Comparison of ENCODE assay signal across 17 cellular contexts in the genomic region with DNA sequence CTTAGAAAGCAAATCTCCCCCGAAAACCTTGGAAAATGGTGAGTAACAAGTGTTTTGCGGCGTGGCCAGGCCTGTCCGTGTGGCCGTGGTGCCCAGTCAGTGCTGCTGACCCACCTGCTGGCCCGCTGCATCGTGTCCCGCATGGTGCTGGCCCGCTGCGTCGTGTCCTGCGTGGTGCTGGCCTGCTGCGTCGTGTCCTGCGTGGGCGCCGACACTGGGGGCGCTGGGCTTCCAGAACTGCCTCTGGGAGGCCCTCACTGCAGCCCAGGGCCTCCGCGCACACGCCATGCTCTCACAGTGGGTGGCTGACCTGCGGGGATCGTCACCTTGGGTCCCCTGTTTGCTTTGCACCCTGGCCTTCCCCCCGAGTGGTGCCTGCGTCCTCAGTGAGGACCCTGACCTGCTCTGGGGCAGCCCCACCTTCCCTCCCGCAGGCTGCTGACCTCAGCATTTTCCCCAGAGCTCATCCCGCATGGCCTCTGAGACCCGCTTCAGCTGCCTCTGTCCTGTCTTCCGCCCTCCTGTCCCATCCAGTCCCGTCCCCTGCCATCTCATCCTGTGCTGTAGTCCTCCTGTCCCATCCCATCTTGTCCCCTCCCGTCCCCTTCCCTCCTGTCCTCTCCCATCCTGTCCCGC.
A peak's percentile ranks its signal among the peaks of the same experiment; 100 is the strongest.
DNase-seq lines count a peak whose midpoint lies in the region; ATAC-seq lines count a peak whose summit lies in the region.
"Had no signal": no experiment of that assay in that cellular context is flagged by ENCODE, and none has a peak within 500 bp of the region (broad histone marks: within the 10 kb centered on the region; RNA-seq: fewer than 3 reads in every experiment).

No MANE protein-coding gene starts in this region.

- H3K36me3 Mint-ChIP-seq in activated T-cell treated with anti-CD3 and anti-CD28 coated beads, Interleukin-2, amount 50 U/mL, for 24 hours (ENCODE audit: low read depth), result peaks cover 81% of the 10 kb centered on the region
- peaks cover 56 to 58% of the 10 kb centered on the region in 2 donors for H3K36me3 Mint-ChIP-seq in stimulated activated naive B cell treated with anti-CD40 and anti-IgM and Interleukin-4, amounts not matched to agents 10 μg/mL and 1 μg/mL and 100 μg/mL, for 72 hours

- H3K4me3 Mint-ChIP-seq in activated T-cell treated with anti-CD3 and anti-CD28 coated beads, Interleukin-2, amount 50 U/mL, for 24 hours, result no peak overlapping the region
- H3K4me3 Mint-ChIP-seq in stimulated activated naive B cell treated with anti-CD40 and anti-IgM and Interleukin-4, amounts not matched to agents 10 μg/mL and 1 μg/mL and 100 μg/mL, for 72 hours, result peak overlapping the region in 1 of 2 donors; percentile 32
- H3K4me3 Mint-ChIP-seq: CD4-positive, CD25-positive, alpha-beta regulatory T cell; T-helper 2 cell treated with Interferon-gamma antibody and Interleukin-4, amounts not matched to agents 5 μg/mL and 100 μg/mL, for 36 hours had no signal

- no peak for DNase-seq in activated T-cell treated with anti-CD3 and anti-CD28 coated beads, Interleukin-2, amount 50 U/mL, for 24 hours
- DNase-seq in activated T-cell treated with anti-CD3 and anti-CD28 coated beads, Interleukin-2, amount 50 U/mL, for 48 hours, result no peak
- DNase-seq in stimulated activated naive B cell treated with anti-CD40 and anti-IgM and Interleukin-4, amounts not matched to agents 10 μg/mL and 1 μg/mL and 100 μg/mL, for 72 hours, result no peak
- DNase-seq: activated CD4-positive, CD25-positive, alpha-beta regulatory T cell; activated gamma-delta T cell; CD4-positive, CD25-positive, alpha-beta regulatory T cell; DMS53; heart left ventricle; lower lobe of right lung; NCI-H1436; NCI-H82; ovary; stomach had no signal

- H3K4me1 Mint-ChIP-seq in activated T-cell treated with anti-CD3 and anti-CD28 coated beads, Interleukin-2, amount 50 U/mL, for 24 hours (ENCODE audit: low read depth), result peaks cover 5% of the 10 kb centered on the region
- peaks cover 23 to 61% of the 10 kb centered on the region in 2 donors for H3K4me1 Mint-ChIP-seq in stimulated activated naive B cell treated with anti-CD40 and anti-IgM and Interleukin-4, amounts not matched to agents 10 μg/mL and 1 μg/mL and 100 μg/mL, for 72 hours

- no peak for ATAC-seq in stimulated activated naive B cell treated with anti-CD40 and anti-IgM and Interleukin-4, amounts not matched to agents 10 μg/mL and 1 μg/mL and 100 μg/mL, for 72 hours (replicated peaks)
- no peak for ATAC-seq in HG03175 (IDR thresholded peaks at IDR 0.05; ENCODE audit: unreplicated experiment)
- ATAC-seq: lower lobe of right lung, Panc1, sciatic nerve had no signal

- H3K27me3 Mint-ChIP-seq in activated T-cell treated with anti-CD3 and anti-CD28 coated beads, Interleukin-2, amount 50 U/mL, for 24 hours, result no peaks in the 10 kb centered on the region
- H3K27me3 Mint-ChIP-seq in stimulated activated naive B cell treated with anti-CD40 and anti-IgM and Interleukin-4, amounts not matched to agents 10 μg/mL and 1 μg/mL and 100 μg/mL, for 72 hours, result no peaks in the 10 kb centered on the region
- H3K27me3 Mint-ChIP-seq: CD4-positive, CD25-positive, alpha-beta regulatory T cell had no signal

- H3K27ac Mint-ChIP-seq in activated T-cell treated with anti-CD3 and anti-CD28 coated beads, Interleukin-2, amount 50 U/mL, for 24 hours, result peak overlapping the region; percentile 61
- H3K27ac Mint-ChIP-seq in stimulated activated naive B cell treated with anti-CD40 and anti-IgM and Interleukin-4, amounts not matched to agents 10 μg/mL and 1 μg/mL and 100 μg/mL, for 72 hours, result peak overlapping the region; percentile 22
- H3K27ac Mint-ChIP-seq: T-helper 2 cell treated with Interferon-gamma antibody and Interleukin-4, amounts not matched to agents 5 μg/mL and 100 μg/mL, for 36 hours had no signal

- H3K9me3 Mint-ChIP-seq in activated T-cell treated with anti-CD3 and anti-CD28 coated beads, Interleukin-2, amount 50 U/mL, for 24 hours, result no peaks in the 10 kb centered on the region
- no peaks in the 10 kb centered on the region for H3K9me3 Mint-ChIP-seq in stimulated activated naive B cell treated with anti-CD40 and anti-IgM and Interleukin-4, amounts not matched to agents 10 μg/mL and 1 μg/mL and 100 μg/mL, for 72 hours
- H3K9me3 Mint-ChIP-seq: T-helper 2 cell treated with Interferon-gamma antibody and Interleukin-4, amounts not matched to agents 5 μg/mL and 100 μg/mL, for 36 hours had no signal
